Comparison of ENCODE assay signal across 8 cellular contexts in the genomic region with DNA sequence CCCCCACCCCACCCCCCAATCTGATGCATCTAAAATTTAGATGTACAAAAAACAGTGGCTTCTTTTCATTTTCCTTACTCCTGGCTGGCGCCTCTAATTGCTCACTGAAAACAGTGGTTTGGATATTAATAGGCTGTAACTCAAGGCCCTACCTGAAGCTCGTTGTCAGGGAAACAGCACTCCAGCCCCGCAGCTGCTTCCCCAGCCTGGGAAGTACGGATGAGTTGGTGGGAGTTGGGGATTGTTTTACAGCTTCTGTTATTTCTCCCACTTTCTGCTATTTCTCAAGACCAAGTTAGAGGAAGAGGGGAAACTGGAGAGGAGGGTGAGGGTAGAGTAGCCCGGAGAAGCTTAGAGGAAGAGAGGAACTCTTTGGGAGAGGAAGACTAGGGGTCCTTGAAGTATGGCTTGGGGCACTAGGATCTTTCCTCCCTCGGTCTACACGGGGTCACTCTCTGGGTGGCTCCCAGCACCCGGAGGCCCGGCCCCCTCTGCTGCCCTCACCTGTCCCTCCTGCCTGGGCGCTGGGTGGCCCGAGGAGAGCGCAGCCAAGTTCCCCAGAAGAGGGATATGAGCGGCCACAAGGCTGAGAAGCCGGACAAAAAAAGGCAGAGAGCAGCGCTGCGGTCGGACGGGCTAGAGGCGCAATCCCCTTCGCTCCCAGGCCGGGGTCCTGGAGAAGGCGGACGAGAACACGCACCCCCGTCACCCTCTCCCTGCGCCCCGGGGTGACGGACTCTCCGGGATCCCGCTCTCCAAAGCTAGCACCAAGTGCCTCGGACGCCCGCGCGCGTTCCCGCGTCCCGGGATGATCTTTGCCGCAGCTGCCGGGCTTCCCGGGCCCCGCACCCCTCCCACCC. TPM values are rescaled to one million over a fixed set of nuclear protein-coding genes. Genes with fewer than 3 reads are reported as not detected.
DNase-seq lines count a peak whose midpoint lies in the region; ATAC-seq and TF ChIP-seq lines count a peak whose summit lies in the region.

No MANE protein-coding gene starts in this region.

- in situ Hi-C loops in HAP-1 (cut with MboI; ENCODE audit: low sequenced_read_pairs), result loop anchor here (25.0 kb wide), 1 partner anchor 542 kb away; no protein-coding TSS in a partner anchor
- in situ Hi-C loops in gastrocnemius medialis (cut with MboI; ENCODE audit: low sequenced_read_pairs in 4 of 4), result loop anchor here in 2 of 4 donors (5.0 kb wide), 2 partner anchors 37 to 52 kb away; no protein-coding TSS in a partner anchor

- H3K27ac ChIP-seq in left ventricle myocardium inferior (replicated peaks) (peak overlapping the region; percentile 93), gastrocnemius medialis (peak overlapping the region; percentile 98 to 100 (median 98))

- H3K27me3 ChIP-seq in HAP-1 (ENCODE audit: low read depth), result peaks cover 19% of the 10 kb centered on the region
- peaks cover 65% of the 10 kb centered on the region for H3K27me3 ChIP-seq in left ventricle myocardium inferior (ENCODE audit: low read depth)
- peaks cover 0 to 2% (median 0%) of the 10 kb centered on the region in 3 donors for H3K27me3 ChIP-seq in gastrocnemius medialis

- DNase-seq in AG20443 (ENCODE audit: low spot score) (peak; percentile 26), HAP-1 (ENCODE audit: low spot score in 2 of 2) (peak in 1 of 2 experiments; percentile 7), left ventricle myocardium inferior (no peak), gastrocnemius medialis (peak in 1 of 2 donors; percentile 53), T-helper 9 cell (no peak), hepatic stellate cell (ENCODE audit: low spot score) (no peak)

- H3K4me1 ChIP-seq in HAP-1 (peaks cover 12% of the 10 kb centered on the region), left ventricle myocardium inferior (peaks cover 54% of the 10 kb centered on the region), gastrocnemius medialis (peaks cover 34 to 52% of the 10 kb centered on the region in 2 donors)

- intact Hi-C loops in left ventricle myocardium inferior (cut with micrococcal nuclease), result no loop called here
- intact Hi-C loops in gastrocnemius medialis (cut with DNase I; ENCODE audit: low total_unique reads), result loop anchor here (1.0 kb wide), 2 partner anchors 37 to 53 kb away; no protein-coding TSS in a partner anchor

- H3K36me3 ChIP-seq in HAP-1 (replicated peaks) (no peaks in the 10 kb centered on the region), left ventricle myocardium inferior (no peaks in the 10 kb centered on the region), gastrocnemius medialis (no peaks in the 10 kb centered on the region)

- peak overlapping the region; percentile 57 for H3K4me3 ChIP-seq in HAP-1
- H3K4me3 ChIP-seq in left ventricle myocardium inferior, result peak overlapping the region; percentile 76
- H3K4me3 ChIP-seq in gastrocnemius medialis, result peak overlapping the region; percentile 73 to 84 (median 75)

- ATAC-seq in SK-N-SH treated with all-trans-retinoic acid at 6 μM for 48 hours, result peak; percentile 43
- ATAC-seq in gastrocnemius medialis, result peak; percentile 39 to 53
- ATAC-seq in activated CD4-positive, CD25-positive, alpha-beta regulatory T cell treated with anti-CD3 and anti-CD28 coated beads, Interleukin-2, amount 50 U/mL, for 24 hours, result no peak

- TF ChIP-seq POLR2A in gastrocnemius medialis (IDR thresholded peaks at IDR 0.05), result no peak

- TF ChIP-seq CTCF in left ventricle myocardium inferior (IDR thresholded peaks at IDR 0.05; ENCODE audit: borderline replicate concordance) (no peak), gastrocnemius medialis (IDR thresholded peaks at IDR 0.05 in 4 of 5, conservative IDR thresholded peaks at IDR 0.05 in 1 of 5) (no peak)

- H3K9me3 ChIP-seq in HAP-1, result no peaks in the 10 kb centered on the region
- H3K9me3 ChIP-seq in left ventricle myocardium inferior (replicated peaks), result no peaks in the 10 kb centered on the region
- no peaks in the 10 kb centered on the region for H3K9me3 ChIP-seq in gastrocnemius medialis

TF ChIP-seq in SK-N-SH treated with all-trans-retinoic acid at 6 μM for 48 hours, 23 proteins besides CTCF, POLR2A, EP300 and RAD21:
- TF ChIP-seq, protein P1, sequence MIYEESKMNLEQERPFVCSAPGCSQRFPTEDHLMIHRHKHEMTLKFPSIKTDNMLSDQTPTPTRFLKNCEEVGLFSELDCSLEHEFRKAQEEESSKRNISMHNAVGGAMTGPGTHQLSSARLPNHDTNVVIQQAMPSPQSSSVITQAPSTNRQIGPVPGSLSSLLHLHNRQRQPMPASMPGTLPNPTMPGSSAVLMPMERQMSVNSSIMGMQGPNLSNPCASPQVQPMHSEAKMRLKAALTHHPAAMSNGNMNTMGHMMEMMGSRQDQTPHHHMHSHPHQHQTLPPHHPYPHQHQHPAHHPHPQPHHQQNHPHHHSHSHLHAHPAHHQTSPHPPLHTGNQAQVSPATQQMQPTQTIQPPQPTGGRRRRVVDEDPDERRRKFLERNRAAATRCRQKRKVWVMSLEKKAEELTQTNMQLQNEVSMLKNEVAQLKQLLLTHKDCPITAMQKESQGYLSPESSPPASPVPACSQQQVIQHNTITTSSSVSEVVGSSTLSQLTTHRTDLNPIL (CRISPR knock-in tag; IDR thresholded peaks at IDR 0.05; ENCODE audit: low read depth), result no peak
- no peak for TF ChIP-seq BACH2 (CRISPR knock-in tag; IDR thresholded peaks at IDR 0.05; ENCODE audit: borderline replicate concordance)
- no peak for TF ChIP-seq ESRRG (CRISPR knock-in tag; IDR thresholded peaks at IDR 0.05)
- TF ChIP-seq ISL1 (CRISPR knock-in tag; IDR thresholded peaks at IDR 0.05), result no peak
- no peak for TF ChIP-seq CSDC2 (CRISPR knock-in tag; IDR thresholded peaks at IDR 0.05)
- TF ChIP-seq ZNF565 (CRISPR knock-in tag; conservative IDR thresholded peaks at IDR 0.05; ENCODE audit: low read depth), result no peak
- TF ChIP-seq, protein P2, sequence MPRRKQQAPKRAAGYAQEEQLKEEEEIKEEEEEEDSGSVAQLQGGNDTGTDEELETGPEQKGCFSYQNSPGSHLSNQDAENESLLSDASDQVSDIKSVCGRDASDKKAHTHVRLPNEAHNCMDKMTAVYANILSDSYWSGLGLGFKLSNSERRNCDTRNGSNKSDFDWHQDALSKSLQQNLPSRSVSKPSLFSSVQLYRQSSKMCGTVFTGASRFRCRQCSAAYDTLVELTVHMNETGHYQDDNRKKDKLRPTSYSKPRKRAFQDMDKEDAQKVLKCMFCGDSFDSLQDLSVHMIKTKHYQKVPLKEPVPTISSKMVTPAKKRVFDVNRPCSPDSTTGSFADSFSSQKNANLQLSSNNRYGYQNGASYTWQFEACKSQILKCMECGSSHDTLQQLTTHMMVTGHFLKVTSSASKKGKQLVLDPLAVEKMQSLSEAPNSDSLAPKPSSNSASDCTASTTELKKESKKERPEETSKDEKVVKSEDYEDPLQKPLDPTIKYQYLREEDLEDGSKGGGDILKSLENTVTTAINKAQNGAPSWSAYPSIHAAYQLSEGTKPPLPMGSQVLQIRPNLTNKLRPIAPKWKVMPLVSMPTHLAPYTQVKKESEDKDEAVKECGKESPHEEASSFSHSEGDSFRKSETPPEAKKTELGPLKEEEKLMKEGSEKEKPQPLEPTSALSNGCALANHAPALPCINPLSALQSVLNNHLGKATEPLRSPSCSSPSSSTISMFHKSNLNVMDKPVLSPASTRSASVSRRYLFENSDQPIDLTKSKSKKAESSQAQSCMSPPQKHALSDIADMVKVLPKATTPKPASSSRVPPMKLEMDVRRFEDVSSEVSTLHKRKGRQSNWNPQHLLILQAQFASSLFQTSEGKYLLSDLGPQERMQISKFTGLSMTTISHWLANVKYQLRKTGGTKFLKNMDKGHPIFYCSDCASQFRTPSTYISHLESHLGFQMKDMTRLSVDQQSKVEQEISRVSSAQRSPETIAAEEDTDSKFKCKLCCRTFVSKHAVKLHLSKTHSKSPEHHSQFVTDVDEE (CRISPR knock-in tag; IDR thresholded peaks at IDR 0.05), result no peak
- no peak for TF ChIP-seq OSR1 (CRISPR knock-in tag; IDR thresholded peaks at IDR 0.05)
- TF ChIP-seq ZNF70 (CRISPR knock-in tag; IDR thresholded peaks at IDR 0.05), result no peak
- TF ChIP-seq RARB (CRISPR knock-in tag; IDR thresholded peaks at IDR 0.05), result no peak
- TF ChIP-seq, protein P3, sequence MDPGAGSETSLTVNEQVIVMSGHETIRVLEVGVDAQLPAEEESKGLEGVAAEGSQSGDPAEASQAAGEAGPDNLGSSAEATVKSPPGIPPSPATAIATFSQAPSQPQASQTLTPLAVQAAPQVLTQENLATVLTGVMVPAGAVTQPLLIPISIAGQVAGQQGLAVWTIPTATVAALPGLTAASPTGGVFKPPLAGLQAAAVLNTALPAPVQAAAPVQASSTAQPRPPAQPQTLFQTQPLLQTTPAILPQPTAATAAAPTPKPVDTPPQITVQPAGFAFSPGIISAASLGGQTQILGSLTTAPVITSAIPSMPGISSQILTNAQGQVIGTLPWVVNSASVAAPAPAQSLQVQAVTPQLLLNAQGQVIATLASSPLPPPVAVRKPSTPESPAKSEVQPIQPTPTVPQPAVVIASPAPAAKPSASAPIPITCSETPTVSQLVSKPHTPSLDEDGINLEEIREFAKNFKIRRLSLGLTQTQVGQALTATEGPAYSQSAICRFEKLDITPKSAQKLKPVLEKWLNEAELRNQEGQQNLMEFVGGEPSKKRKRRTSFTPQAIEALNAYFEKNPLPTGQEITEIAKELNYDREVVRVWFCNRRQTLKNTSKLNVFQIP (CRISPR knock-in tag; IDR thresholded peaks at IDR 0.05; ENCODE audit: borderline replicate concordance, low read depth), result no peak
- no peak for TF ChIP-seq SNAI2 (CRISPR knock-in tag; IDR thresholded peaks at IDR 0.05)
- TF ChIP-seq PPARA (CRISPR knock-in tag; IDR thresholded peaks at IDR 0.05; ENCODE audit: borderline replicate concordance), result no peak
- TF ChIP-seq ZC3H10 (CRISPR knock-in tag; IDR thresholded peaks at IDR 0.05), result no peak
- no peak for TF ChIP-seq ZFP3 (CRISPR knock-in tag; IDR thresholded peaks at IDR 0.05)
- TF ChIP-seq ZNF8 (CRISPR knock-in tag; IDR thresholded peaks at IDR 0.05), result no peak
TF ChIP-seq in SK-N-SH treated with all-trans-retinoic acid at 6 μM for 48 hours: peak in this region for 0.

RNA-seq across cellular contexts. Expression of a gene that starts 0.7 kb away (rescaled TPM):
- total RNA-seq in left ventricle myocardium inferior (82.2 TPM), gastrocnemius medialis (100 to 1,000 TPM; 123 to 554 (median 266) TPM)

RNA-seq across cellular contexts. Expression of a gene that starts 35.2 kb away (rescaled TPM):
- total RNA-seq in left ventricle myocardium inferior, result 89.8 TPM
- 100 to 1,000 TPM in 1 of 4 donors, 10 to 100 TPM in 3; 47.9 to 108 (median 79.6) TPM for total RNA-seq in gastrocnemius medialis

Comparison
In these comparisons a context has a peak if more than half of its experiments do, and no peak if none do; other contexts are left out.
1. ATAC-seq: peak in SK-N-SH treated with all-trans-retinoic acid at 6 μM for 48 hours (single experiment) and gastrocnemius medialis (2 of 2); none in activated CD4-positive, CD25-positive, alpha-beta regulatory T cell treated with anti-CD3 and anti-CD28 coated beads, Interleukin-2, amount 50 U/mL, for 24 hours (0 of 2).
2. Peak in every context shown above with its lines, with median percentiles within 50 percentile points of each other: H3K4me3 ChIP-seq.